In genomic region chrX:124226129-124226528, GRCh38 we compare ENCODE assay signal across 28 cellular contexts.
DNase-seq lines count a peak whose midpoint lies in the region; ATAC-seq and TF ChIP-seq lines count a peak whose summit lies in the region.
"Had no signal": no experiment of that assay in that cellular context is flagged by ENCODE, and none has a peak within 500 bp of the region (broad histone marks: within the 10 kb centered on the region; RNA-seq: fewer than 3 reads in every experiment).

No MANE protein-coding gene starts in this region.

- CTCF ChIA-PET in RWPE1 (lab: Yijun Ruan, JAX) (no interaction called here), Calu3 (lab: Charles Lee) (no interaction called here), WTC11 (lab: Charles Lee) (interaction anchor here (1.0 kb wide), 1 partner anchor 9 kb away, joined by 3 read pairs; no protein-coding TSS in a partner anchor)

- H3K27ac ChIP-seq in RWPE1 (no peak overlapping the region), gastroesophageal sphincter (no peak overlapping the region), SJCRH30 (no peak overlapping the region)
- H3K27ac ChIP-seq: dorsolateral prefrontal cortex, gastrocnemius medialis, Peyer's patch had no signal

- POLR2A ChIA-PET in RWPE1 (lab: Yijun Ruan, JAX; ENCODE audit: low non-redundant PET) (no interaction called here), WTC11 (lab: Charles Lee) (no interaction called here)

- H3K4me1 Mint-ChIP-seq in activated T-cell treated with anti-CD3 and anti-CD28 coated beads, Interleukin-2, amount 50 U/mL, for 24 hours (ENCODE audit: low read depth), result peaks cover 41% of the 10 kb centered on the region
- H3K4me1 Mint-ChIP-seq in Calu3 (ENCODE audit: low read depth, unreplicated experiment) (no peaks in the 10 kb centered on the region), WTC11 (peaks cover 39% of the 10 kb centered on the region)
- H3K4me1 Mint-ChIP-seq: stimulated activated naive B cell treated with anti-CD40 and anti-IgM and Interleukin-4, amounts not matched to agents 10 μg/mL and 1 μg/mL and 100 μg/mL, for 72 hours had no signal

- intact Hi-C loops in Calu3 (cut with micrococcal nuclease; ENCODE audit: unreplicated experiment), result no loop called here

- H3K36me3 ChIP-seq in gastroesophageal sphincter (no peaks in the 10 kb centered on the region), SJCRH30 (no peaks in the 10 kb centered on the region)
- H3K36me3 ChIP-seq: gastrocnemius medialis, MG63, Peyer's patch had no signal

- H3K4me3 ChIP-seq in gastroesophageal sphincter (no peak overlapping the region), SJCRH30 (no peak overlapping the region)
- H3K4me3 ChIP-seq: dorsolateral prefrontal cortex, gastrocnemius medialis, GM12878, MG63, Peyer's patch had no signal

- BruUV-seq in Calu3 (replicated peaks; lab: Mats Ljungman, UMichigan), result no TSS peak

- no peak for TF ChIP-seq POLR2A in gastroesophageal sphincter (IDR thresholded peaks at IDR 0.05)

- H3K27me3 Mint-ChIP-seq in activated T-cell treated with anti-CD3 and anti-CD28 coated beads, Interleukin-2, amount 50 U/mL, for 24 hours, result peaks cover 12% of the 10 kb centered on the region
- H3K27me3 Mint-ChIP-seq in Calu3 (ENCODE audit: unreplicated experiment), result peaks cover 11% of the 10 kb centered on the region
- peaks cover 3% of the 10 kb centered on the region; the same call in 1 of the 2 replicates for H3K27me3 Mint-ChIP-seq in WTC11 (ENCODE audit: low read depth)
- H3K27me3 Mint-ChIP-seq: naive B cell; stimulated activated naive B cell treated with anti-CD40 and anti-IgM and Interleukin-4, amounts not matched to agents 10 μg/mL and 1 μg/mL and 100 μg/mL, for 72 hours had no signal

- no peaks in the 10 kb centered on the region for H3K4me1 ChIP-seq in gastroesophageal sphincter
- no peaks in the 10 kb centered on the region for H3K4me1 ChIP-seq in SJCRH30
- H3K4me1 ChIP-seq: gastrocnemius medialis, Peyer's patch had no signal

- no peaks in the 10 kb centered on the region for H3K36me3 Mint-ChIP-seq in activated T-cell treated with anti-CD3 and anti-CD28 coated beads, Interleukin-2, amount 50 U/mL, for 24 hours (ENCODE audit: low read depth)
- H3K36me3 Mint-ChIP-seq in Calu3 (ENCODE audit: insufficient read depth, unreplicated experiment), result no peaks in the 10 kb centered on the region
- H3K36me3 Mint-ChIP-seq in WTC11, result no peaks in the 10 kb centered on the region
- H3K36me3 Mint-ChIP-seq: CD14-positive monocyte; naive B cell; stimulated activated naive B cell treated with anti-CD40 and anti-IgM and Interleukin-4, amounts not matched to agents 10 μg/mL and 1 μg/mL and 100 μg/mL, for 72 hours had no signal

- H3K27ac Mint-ChIP-seq in activated T-cell treated with anti-CD3 and anti-CD28 coated beads, Interleukin-2, amount 50 U/mL, for 24 hours, result peak overlapping the region; percentile 42
- H3K27ac Mint-ChIP-seq in Calu3 (ENCODE audit: unreplicated experiment), result no peak overlapping the region
- no peak overlapping the region for H3K27ac Mint-ChIP-seq in WTC11
- H3K27ac Mint-ChIP-seq: CD14-positive monocyte; HFFc6; stimulated activated naive B cell treated with anti-CD40 and anti-IgM and Interleukin-4, amounts not matched to agents 10 μg/mL and 1 μg/mL and 100 μg/mL, for 72 hours had no signal

- TF ChIP-seq CTCF in RWPE1 (conservative IDR thresholded peaks at IDR 0.05; ENCODE audit: low read depth) (no peak), gastroesophageal sphincter (IDR thresholded peaks at IDR 0.05) (no peak), Calu3 (IDR thresholded peaks at IDR 0.05; ENCODE audit: unreplicated experiment) (no peak), WTC11 (IDR thresholded peaks at IDR 0.05) (no peak)

- no peak overlapping the region for H3K4me3 Mint-ChIP-seq in activated T-cell treated with anti-CD3 and anti-CD28 coated beads, Interleukin-2, amount 50 U/mL, for 24 hours
- H3K4me3 Mint-ChIP-seq in Calu3 (ENCODE audit: low read depth, unreplicated experiment), result no peak overlapping the region
- no peak overlapping the region for H3K4me3 Mint-ChIP-seq in WTC11
- H3K4me3 Mint-ChIP-seq: CD14-positive monocyte; HFFc6; stimulated activated naive B cell treated with anti-CD40 and anti-IgM and Interleukin-4, amounts not matched to agents 10 μg/mL and 1 μg/mL and 100 μg/mL, for 72 hours had no signal

- H3K27me3 ChIP-seq in gastroesophageal sphincter (no peaks in the 10 kb centered on the region), SJCRH30 (no peaks in the 10 kb centered on the region)
- H3K27me3 ChIP-seq: gastrocnemius medialis, MG63, Peyer's patch had no signal

- TF ChIP-seq EP300 in gastroesophageal sphincter (IDR thresholded peaks at IDR 0.05), result no peak

- WGBS in gastroesophageal sphincter (ENCODE audit: low coverage in 1 of 2), 2 donors, result 51 to 67% methylated on average over 1 to 2 of the region's 2 CpGs

- H3K9me3 ChIP-seq in gastroesophageal sphincter (no peaks in the 10 kb centered on the region), SJCRH30 (replicated peaks) (no peaks in the 10 kb centered on the region)
- H3K9me3 ChIP-seq: gastrocnemius medialis, MG63, Peyer's patch had no signal

- no peaks in the 10 kb centered on the region for H3K9me3 Mint-ChIP-seq in activated T-cell treated with anti-CD3 and anti-CD28 coated beads, Interleukin-2, amount 50 U/mL, for 24 hours
- no peaks in the 10 kb centered on the region for H3K9me3 Mint-ChIP-seq in Calu3 (ENCODE audit: low read depth, unreplicated experiment)
- H3K9me3 Mint-ChIP-seq in WTC11, result no peaks in the 10 kb centered on the region
- H3K9me3 Mint-ChIP-seq: HFFc6; stimulated activated naive B cell treated with anti-CD40 and anti-IgM and Interleukin-4, amounts not matched to agents 10 μg/mL and 1 μg/mL and 100 μg/mL, for 72 hours had no signal

- ATAC-seq in gastroesophageal sphincter (peak; percentile 58), WTC11 (no peak)
- ATAC-seq: activated CD4-positive, CD25-positive, alpha-beta regulatory T cell treated with anti-CD3 and anti-CD28 coated beads, Interleukin-2, amount 50 U/mL, for 24 hours; gastrocnemius medialis; GM12878; HepG2; stimulated activated naive B cell treated with anti-CD40 and anti-IgM and Interleukin-4, amounts not matched to agents 10 μg/mL and 1 μg/mL and 100 μg/mL, for 72 hours had no signal

- DNase-seq in activated T-cell treated with anti-CD3 and anti-CD28 coated beads, Interleukin-2, amount 50 U/mL, for 24 hours, result no peak
- DNase-seq in activated T-cell treated with anti-CD3 and anti-CD28 coated beads, Interleukin-2, amount 50 U/mL, for 1 hour, result no peak
- DNase-seq in ELR (ENCODE audit: low read depth), result peak; percentile 30
- DNase-seq in RWPE1 (ENCODE audit: low spot score), result peak; percentile 3
- no peak for DNase-seq in Calu3
- no peak for DNase-seq in WTC11 (ENCODE audit: low spot score)
- no peak for DNase-seq in SJCRH30
- DNase-seq: activated effector memory CD4-positive, alpha-beta T cell treated with anti-CD3 and anti-CD28 coated beads, Interleukin-2, amount 50 U/mL, for 16 hours; amniotic stem cell; dorsolateral prefrontal cortex; erythroblast; HFFc6; kidney glomerular epithelial cell; mesendoderm; MG63; naive B cell; NCI-H1930; NCI-H226; NCI-H82; Peyer's patch; stimulated activated naive B cell treated with anti-CD40 and anti-IgM and Interleukin-4, amounts not matched to agents 10 μg/mL and 1 μg/mL and 100 μg/mL, for 72 hours; T1000 had no signal

TF ChIP-seq in WTC11, 78 proteins besides CTCF, POLR2A, EP300 and RAD21 (continues in another document):
- no peak for TF ChIP-seq EMX1 (CRISPR knock-in tag; IDR thresholded peaks at IDR 0.05)
- TF ChIP-seq ZNF317 (CRISPR knock-in tag; IDR thresholded peaks at IDR 0.05; ENCODE audit: borderline replicate concordance, low read depth), result no peak
- TF ChIP-seq RORB (CRISPR knock-in tag; IDR thresholded peaks at IDR 0.05), result no peak
- no peak for TF ChIP-seq AFF4 (CRISPR knock-in tag; IDR thresholded peaks at IDR 0.05; ENCODE audit: borderline replicate concordance)
- no peak for TF ChIP-seq E2F4 (CRISPR knock-in tag; IDR thresholded peaks at IDR 0.05; ENCODE audit: borderline replicate concordance, low read depth)
- TF ChIP-seq JAZF1 (CRISPR knock-in tag; IDR thresholded peaks at IDR 0.05), result no peak
- no peak for TF ChIP-seq GABPB1 (CRISPR knock-in tag; IDR thresholded peaks at IDR 0.05)
- TF ChIP-seq NR3C1 (CRISPR knock-in tag; conservative IDR thresholded peaks at IDR 0.05; ENCODE audit: low read depth), result no peak

Comparison
In these comparisons a context has a peak if more than half of its experiments do, and no peak if none do; other contexts are left out.
1. DNase-seq: peak in ELR (single experiment) and RWPE1 (single experiment); none in activated T-cell treated with anti-CD3 and anti-CD28 coated beads, Interleukin-2, amount 50 U/mL, for 24 hours (single experiment), activated T-cell treated with anti-CD3 and anti-CD28 coated beads, Interleukin-2, amount 50 U/mL, for 1 hour (single experiment), Calu3 (single experiment), WTC11 (single experiment) and SJCRH30 (0 of 2).